Comparison of ENCODE assay signal across 11 cellular contexts in genomic region chr7:7554647-7555575, GRCh38. TPM values are rescaled to one million over a fixed set of nuclear protein-coding genes. Genes with fewer than 3 reads are reported as not detected.
DNase-seq lines count a peak whose midpoint lies in the region; ATAC-seq and TF ChIP-seq lines count a peak whose summit lies in the region.
"Had no signal": no experiment of that assay in that cellular context is flagged by ENCODE, and none has a peak within 500 bp of the region (broad histone marks: within the 10 kb centered on the region; RNA-seq: fewer than 3 reads in every experiment).

No MANE protein-coding gene starts in this region.

- no peak overlapping the region for H3K4me3 Mint-ChIP-seq in GM23338
- H3K4me3 Mint-ChIP-seq: memory B cell had no signal

- POLR2A ChIA-PET in PC-3 (lab: Charles Lee; ENCODE audit: unreplicated experiment) = interaction anchor here (0.6 kb wide), 2 partner anchors 30 to 65 kb away, joined by 3 to 5 read pairs; no protein-coding TSS in a partner anchor

- H3K4me3 ChIP-seq in GM23338 (no peak overlapping the region), PC-3 (ENCODE audit: low read length) (no peak overlapping the region), skeletal muscle satellite cell (ENCODE audit: low read length) (peak overlapping the region; percentile 57), mucosa of descending colon (no peak overlapping the region)

- H3K9me3 ChIP-seq in PC-3 (ENCODE audit: low read length) (no peaks in the 10 kb centered on the region), skeletal muscle satellite cell (replicated peaks; ENCODE audit: low read length) (no peaks in the 10 kb centered on the region), mucosa of descending colon (no peaks in the 10 kb centered on the region)

- peaks cover 17% of the 10 kb centered on the region; the same call in 2 of the 3 replicates for H3K36me3 Mint-ChIP-seq in GM23338 (ENCODE audit: low read depth)

- ATAC-seq in GM23338 (no peak), PC-3 (no peak), mucosa of descending colon (no peak), GM19463 (IDR thresholded peaks at IDR 0.05; ENCODE audit: unreplicated experiment) (no peak), left colon (no peak)

- H3K9ac ChIP-seq in PC-3 (ENCODE audit: low read length) (no peak overlapping the region), skeletal muscle satellite cell (ENCODE audit: low read depth, low read length) (peak overlapping the region; percentile 68)

- H3F3A ChIP-seq in GM23338 (replicated peaks; ENCODE audit: low read depth) (no peaks in the 10 kb centered on the region), PC-3 (ENCODE audit: low read length, unreplicated experiment) (no peaks in the 10 kb centered on the region)

- H3K4me1 Mint-ChIP-seq in GM23338 = peaks cover 2% of the 10 kb centered on the region; the same call in 1 of the 3 replicates
- H3K4me1 Mint-ChIP-seq: memory B cell had no signal

- H3K9me3 Mint-ChIP-seq in GM23338 = peaks cover 6% of the 10 kb centered on the region; the same call in 1 of the 3 replicates

- H3K36me3 ChIP-seq in GM23338 (ENCODE audit: insufficient read depth) = no peaks in the 10 kb centered on the region
- H3K36me3 ChIP-seq in PC-3 (ENCODE audit: low read depth, low read length) = no peaks in the 10 kb centered on the region
- peaks cover 10% of the 10 kb centered on the region for H3K36me3 ChIP-seq in skeletal muscle satellite cell (ENCODE audit: insufficient read depth, low read length)
- H3K36me3 ChIP-seq in mucosa of descending colon (ENCODE audit: low read depth) = no peaks in the 10 kb centered on the region

- no peak overlapping the region for H3K27ac Mint-ChIP-seq in GM23338
- H3K27ac Mint-ChIP-seq: memory B cell had no signal

- H3K27me3 Mint-ChIP-seq in GM23338 (ENCODE audit: insufficient read depth, low read depth, poor library complexity) = peaks cover 3% of the 10 kb centered on the region
- H3K27me3 Mint-ChIP-seq: memory B cell had no signal

- DNase-seq in GM23338 (ENCODE audit: low spot score) = no peak
- DNase-seq in NCI-H2029 treated with DMSO at 0.1 percent for 48 hours (lab: John Stamatoyannopoulos, UW) = peak; percentile 51
- no peak for DNase-seq in PC-3
- no peak for DNase-seq in mucosa of descending colon
- no peak for DNase-seq in left colon
- DNase-seq: activated CD4-positive, alpha-beta T cell treated with anti-CD3 and anti-CD28 coated beads, Interleukin-2, amount 50 U/mL, for 1 hour; NK-92 treated with Interleukin-12 subunit alpha and Interleukin-12 subunit beta, amount 100 ng/mL, for 24 hours had no signal

- H3K4me1 ChIP-seq in GM23338 (ENCODE audit: insufficient read depth) (no peaks in the 10 kb centered on the region), PC-3 (ENCODE audit: insufficient read depth, low read length) (peaks cover 17% of the 10 kb centered on the region), skeletal muscle satellite cell (ENCODE audit: control insufficient read depth, insufficient read depth, low read length) (peaks cover 51% of the 10 kb centered on the region), mucosa of descending colon (ENCODE audit: low read depth) (no peaks in the 10 kb centered on the region)

- H3K27me3 ChIP-seq in GM23338 (ENCODE audit: insufficient read depth) = no peaks in the 10 kb centered on the region
- no peaks in the 10 kb centered on the region for H3K27me3 ChIP-seq in PC-3 (ENCODE audit: low read length)
- H3K27me3 ChIP-seq in skeletal muscle satellite cell (ENCODE audit: control insufficient read depth, insufficient read depth, low read length) = no peaks in the 10 kb centered on the region

- no peak overlapping the region for H3K27ac ChIP-seq in GM23338 (ENCODE audit: low read depth)
- H3K27ac ChIP-seq in PC-3 (ENCODE audit: low read length) = no peak overlapping the region

- intact Hi-C loops in PC-3 (cut with micrococcal nuclease) (no loop called here), mucosa of descending colon (cut with DNase I, micrococcal nuclease) (loop anchor here in 1 of 2 donors (10.0 kb wide), 1 partner anchor 450 kb away; no protein-coding TSS in a partner anchor), left colon (cut with DNase I, micrococcal nuclease) (no loop called here)

- CTCF ChIA-PET in PC-3 (lab: Charles Lee) = no interaction called here

- no TSS peak for BruUV-seq in PC-3 (replicated peaks; lab: Mats Ljungman, UMichigan)

- H3K9me2 ChIP-seq in GM23338 (ENCODE audit: insufficient read depth) (no peaks in the 10 kb centered on the region), PC-3 (replicated peaks; ENCODE audit: low read length) (no peaks in the 10 kb centered on the region)

- H3K79me2 ChIP-seq in GM23338 (replicated peaks; ENCODE audit: insufficient read depth) = no peaks in the 10 kb centered on the region
- H3K79me2 ChIP-seq in PC-3 (ENCODE audit: low read length) = no peaks in the 10 kb centered on the region

- H2AFZ ChIP-seq in GM23338 (peak overlapping the region; percentile 39; the same call in 1 of the 2 replicates), PC-3 (ENCODE audit: low read length) (no peak overlapping the region)

- H3K4me2 ChIP-seq in GM23338 = no peak overlapping the region
- H3K4me2 ChIP-seq in PC-3 (ENCODE audit: low read length) = peak overlapping the region; percentile 46; the same call in 1 of the 2 replicates
- peak overlapping the region; percentile 70 for H3K4me2 ChIP-seq in skeletal muscle satellite cell (ENCODE audit: low read length)

- H4K20me1 ChIP-seq in GM23338 (replicated peaks; ENCODE audit: insufficient read depth) = no peaks in the 10 kb centered on the region
- H4K20me1 ChIP-seq in PC-3 (ENCODE audit: low read length) = no peaks in the 10 kb centered on the region

- TF ChIP-seq CTCF in GM23338 (conservative IDR thresholded peaks at IDR 0.05; ENCODE audit: low read depth in 2 of 2) (no peak), PC-3 (conservative IDR thresholded peaks at IDR 0.05; ENCODE audit: low read depth, low read length) (no peak), mucosa of descending colon (IDR thresholded peaks at IDR 0.05) (no peak)

TF ChIP-seq in GM23338, 12 proteins besides CTCF, POLR2A, EP300 and RAD21 (continues in another document):
- TF ChIP-seq STAT1 (IDR thresholded peaks at IDR 0.05; ENCODE audit: unreplicated experiment) (no peak), POLR2AphosphoS5 (IDR thresholded peaks at IDR 0.05; ENCODE audit: low read depth) (no peak), ZNF114 (CRISPR knock-in tag; IDR thresholded peaks at IDR 0.05) (no peak), CREB1 (CRISPR knock-in tag; IDR thresholded peaks at IDR 0.05; ENCODE audit: low read depth) (no peak), EZH2phosphoT487 (IDR thresholded peaks at IDR 0.05; ENCODE audit: unreplicated experiment) (no peak), ETS1 (IDR thresholded peaks at IDR 0.05) (no peak), NANOG (IDR thresholded peaks at IDR 0.05; ENCODE audit: borderline replicate concordance) (no peak), ZNF331 (CRISPR knock-in tag; IDR thresholded peaks at IDR 0.05; ENCODE audit: low read depth) (no peak), EZH2 (IDR thresholded peaks at IDR 0.05; ENCODE audit: low read depth, unreplicated experiment) (no peak)

RNA-seq across cellular contexts. Expression of gene MIOS, which starts 11.8 kb away (rescaled TPM):
- total RNA-seq in GM23338 (2014; rRNA removed; shearing (Covaris generic)) = 85.7 and 95.7 TPM in 2 replicates
- 11.3 and 13.1 TPM in 2 replicates for polyA plus RNA-seq in GM23338 (2016; fragmentation: Nextera tagmentation; extraction: Ambion mirVana)
- total RNA-seq in PC-3 (2014; rRNA removed) (18.6 and 26.6 TPM in 2 replicates), mucosa of descending colon (10 to 100 TPM; 21.2 to 26.8 (median 25.5) TPM), left colon (10 to 100 TPM; 21.9 to 23.6 TPM)
- 74.3 and 89.7 TPM in 2 replicates for total RNA-seq in skeletal muscle satellite cell (2012; rRNA removed)

RNA-seq across cellular contexts. Expression of gene COL28A1, which starts 19.2 kb away (rescaled TPM):
- 0.27 and 0.31 TPM in 2 replicates for total RNA-seq in GM23338 (2014; rRNA removed; shearing (Covaris generic))
- 0.70 and 0.80 TPM in 2 replicates for polyA plus RNA-seq in GM23338 (2016; fragmentation: Nextera tagmentation; extraction: Ambion mirVana)
- 0.26 TPM in 1 of 2 replicates, not detected in the other for total RNA-seq in PC-3 (2014; rRNA removed)
- total RNA-seq in skeletal muscle satellite cell (2012; rRNA removed) = 0.51 and 0.87 TPM in 2 replicates
- total RNA-seq in mucosa of descending colon = 10 to 100 TPM in 1 of 3 donors, 1 to 10 TPM in 2; 2.9 to 19.0 (median 4.1) TPM
- 1 to 10 TPM; 3.2 to 5.1 TPM for total RNA-seq in left colon
- total RNA-seq: Daoy had no signal
